19 cellular contexts compared by ENCODE assay signal in genomic region chr3:27986204-27986879, GRCh38.
A peak's percentile ranks its signal among the peaks of the same experiment; 100 is the strongest.
DNase-seq lines count a peak whose midpoint lies in the region; FAIRE-seq and TF ChIP-seq lines count a peak whose summit lies in the region.
"Had no signal": no experiment of that assay in that cellular context is flagged by ENCODE, and none has a peak within 500 bp of the region (broad histone marks: within the 10 kb centered on the region; RNA-seq: fewer than 3 reads in every experiment).

No MANE protein-coding gene starts in this region.

- no peak overlapping the region for H3K18ac ChIP-seq in neuronal stem cell (ENCODE audit: low read length)

- H3K4me2 ChIP-seq in neuronal stem cell (ENCODE audit: insufficient read depth, low read length, poor library complexity, severe bottlenecking): no peak overlapping the region
- H3K4me2 ChIP-seq: BLaER1 had no signal

- H4K91ac ChIP-seq in neuronal stem cell (ENCODE audit: low read depth, low read length, poor library complexity): no peak overlapping the region

- no peak overlapping the region for H2AK5ac ChIP-seq in neuronal stem cell (ENCODE audit: low read depth, low read length)

- DNase-seq in H7 (peak; percentile 12), astrocyte of the hippocampus (ENCODE audit: low read depth, low spot score) (peak; percentile 44), neuronal stem cell (ENCODE audit: low spot score) (no peak), ovary (no peak), urothelium cell line (ENCODE audit: low spot score) (no peak), amygdala (lab: John Stamatoyannopoulos, UW) (no peak)
- DNase-seq: CD4-positive, alpha-beta memory T cell; GOT3; IMR-90; NCI-H1436; NCI-H2029; NCI-H2171 treated with DMSO at 0.1 percent for 48 hours; NCI-H446; NCI-H526 treated with DMSO at 0.1 percent for 48 hours; Peyer's patch had no signal

- peaks cover 15% of the 10 kb centered on the region for H3K4me1 ChIP-seq in iPS-18a (ENCODE audit: control insufficient read depth, low read depth, low read length)
- H3K4me1 ChIP-seq in neuronal stem cell (ENCODE audit: control insufficient read depth in 2 of 2, insufficient read depth in 1 of 2, low read depth in 1 of 2, low read length in 2 of 2): peaks cover 2 to 4% of the 10 kb centered on the region in 2 donors
- H3K4me1 ChIP-seq in ovary (ENCODE audit: insufficient read depth): no peaks in the 10 kb centered on the region
- H3K4me1 ChIP-seq: BLaER1, Peyer's patch had no signal

- H2BK5ac ChIP-seq in neuronal stem cell (ENCODE audit: low read length): no peak overlapping the region

- no peak overlapping the region for H2BK15ac ChIP-seq in neuronal stem cell (ENCODE audit: low read length)

- no CpG with 5 or more reads among the region's 6 CpGs for WGBS in neuronal stem cell (ENCODE audit: extremely low coverage in 2 of 2, insufficient read length in 2 of 2, insufficient replicate concordance in 1 of 2), 2 donors
- WGBS in ovary, 3 donors: 70 to 75% (median 72%) methylated on average over 6 of the region's 6 CpGs

- TF ChIP-seq POLR2A in ovary (IDR thresholded peaks at IDR 0.05): no peak

- peak overlapping the region; percentile 53 for H2AFZ ChIP-seq in neuronal stem cell (ENCODE audit: low read length)

- H4K8ac ChIP-seq in neuronal stem cell (ENCODE audit: low read depth, low read length): no peak overlapping the region

- H3K36me3 ChIP-seq in H7 (replicated peaks; ENCODE audit: control insufficient read depth, insufficient read depth, low read length) (no peaks in the 10 kb centered on the region), iPS-18a (ENCODE audit: control insufficient read depth, low read depth, low read length) (no peaks in the 10 kb centered on the region), neuronal stem cell (replicated peaks in 1 of 2; ENCODE audit: control insufficient read depth in 2 of 2, insufficient read depth in 2 of 2, low read length in 2 of 2) (no peaks in the 10 kb centered on the region), ovary (no peaks in the 10 kb centered on the region)
- H3K36me3 ChIP-seq: BLaER1, Peyer's patch had no signal

- H3K4me3 ChIP-seq in H7 (ENCODE audit: insufficient read depth, low read depth, low read length): no peak overlapping the region
- H3K4me3 ChIP-seq in iPS-18a (ENCODE audit: low read length): no peak overlapping the region
- no peak overlapping the region for H3K4me3 ChIP-seq in neuronal stem cell (ENCODE audit: low read length in 2 of 2)
- no peak overlapping the region for H3K4me3 ChIP-seq in ovary
- H3K4me3 ChIP-seq: BLaER1, GM12878, Peyer's patch had no signal

- H3K27ac ChIP-seq in iPS-18a (ENCODE audit: low read length): peak overlapping the region; percentile 1
- H3K27ac ChIP-seq in neuronal stem cell (replicated peaks; ENCODE audit: low read length): no peak overlapping the region
- no peak overlapping the region for H3K27ac ChIP-seq in ovary
- H3K27ac ChIP-seq: BLaER1, Peyer's patch had no signal

- no peak overlapping the region for H3K4ac ChIP-seq in neuronal stem cell (ENCODE audit: low read length)

- FAIRE-seq in urothelium cell line (lab: Jason Lieb, UNC): no peak
- FAIRE-seq: GM12878, GM19239 had no signal

- H3K14ac ChIP-seq in neuronal stem cell (ENCODE audit: low read length): no peak overlapping the region

- intact Hi-C loops in ovary (cut with DNase I): no loop called here

- H3K9ac ChIP-seq in iPS-18a (ENCODE audit: low read length) (no peak overlapping the region), neuronal stem cell (ENCODE audit: low read depth, low read length, poor library complexity) (no peak overlapping the region)
- H3K9ac ChIP-seq: BLaER1 had no signal

- TF ChIP-seq CTCF in ovary (IDR thresholded peaks at IDR 0.05): no peak

- no peak for TF ChIP-seq EP300 in ovary (IDR thresholded peaks at IDR 0.05)

- no peak overlapping the region for H2BK12ac ChIP-seq in neuronal stem cell (ENCODE audit: low read length)

- no peaks in the 10 kb centered on the region for H3K79me1 ChIP-seq in neuronal stem cell (ENCODE audit: low read depth, low read length)

- no peaks in the 10 kb centered on the region for H3K9me3 ChIP-seq in iPS-18a (ENCODE audit: control insufficient read depth, low read depth, low read length)
- no peaks in the 10 kb centered on the region for H3K9me3 ChIP-seq in neuronal stem cell (replicated peaks in 1 of 2; ENCODE audit: control insufficient read depth in 2 of 2, insufficient read depth in 1 of 2, low read depth in 1 of 2, low read length in 2 of 2)
- no peaks in the 10 kb centered on the region for H3K9me3 ChIP-seq in ovary
- H3K9me3 ChIP-seq: BLaER1, Peyer's patch had no signal

- H3K23ac ChIP-seq in neuronal stem cell (ENCODE audit: low read depth, low read length, poor library complexity): no peak overlapping the region

- no peak overlapping the region for H2BK120ac ChIP-seq in neuronal stem cell (ENCODE audit: low read depth, low read length)

- H3K27me3 ChIP-seq in H7 (ENCODE audit: control insufficient read depth, insufficient read depth, low read length): no peaks in the 10 kb centered on the region
- no peaks in the 10 kb centered on the region for H3K27me3 ChIP-seq in iPS-18a (ENCODE audit: control insufficient read depth, insufficient read depth, low read length)
- no peaks in the 10 kb centered on the region for H3K27me3 ChIP-seq in neuronal stem cell (ENCODE audit: control insufficient read depth in 3 of 3, insufficient read depth in 3 of 3, low read depth in 1 of 3, low read length in 3 of 3)
- H3K27me3 ChIP-seq in ovary: no peaks in the 10 kb centered on the region
- H3K27me3 ChIP-seq: BLaER1, Peyer's patch had no signal

Comparison
In these comparisons a context has a peak if more than half of its experiments do, and no peak if none do; other contexts are left out.
1. DNase-seq: peak in H7 (single experiment) and astrocyte of the hippocampus (single experiment); none in neuronal stem cell (single experiment), ovary (0 of 5), urothelium cell line (single experiment) and amygdala (0 of 56).